16 cellular contexts compared by ENCODE assay signal in genomic region chr7:98372993-98373392, GRCh38. TPM values are rescaled to one million over a fixed set of nuclear protein-coding genes. Genes with fewer than 3 reads are reported as not detected.
DNase-seq lines count a peak whose midpoint lies in the region; ATAC-seq and TF ChIP-seq lines count a peak whose summit lies in the region.
"Had no signal": no experiment of that assay in that cellular context is flagged by ENCODE, and none has a peak within 500 bp of the region (broad histone marks: within the 10 kb centered on the region; RNA-seq: fewer than 3 reads in every experiment).

No MANE protein-coding gene starts in this region.

- no peaks in the 10 kb centered on the region for H3K27me3 Mint-ChIP-seq in glutamatergic neuron (ENCODE audit: unreplicated experiment)

- no peaks in the 10 kb centered on the region for H3K27me3 ChIP-seq in adrenal gland

- no peaks in the 10 kb centered on the region for H3K36me3 ChIP-seq in adrenal gland (replicated peaks in 1 of 2)
- H3K36me3 ChIP-seq: neutrophil had no signal

- ATAC-seq in HG03460 (IDR thresholded peaks at IDR 0.05; ENCODE audit: unreplicated experiment) = no peak
- ATAC-seq in GM21717 (IDR thresholded peaks at IDR 0.05; ENCODE audit: unreplicated experiment) = no peak

- no peaks in the 10 kb centered on the region for H3K36me3 Mint-ChIP-seq in glutamatergic neuron (ENCODE audit: unreplicated experiment)

- 94 to 100% (median 95%) methylated on average over 3 of the region's 3 CpGs for WGBS in adrenal gland, 4 donors

- intact Hi-C loops in adrenal gland (cut with DNase I) = no loop called here

- H3K4me1 Mint-ChIP-seq in glutamatergic neuron (ENCODE audit: low read depth, unreplicated experiment) = peaks cover 6% of the 10 kb centered on the region

- peaks cover 4 to 6% of the 10 kb centered on the region in 2 donors for H3K4me1 ChIP-seq in adrenal gland (replicated peaks in 1 of 2)

- H3K9me3 Mint-ChIP-seq in glutamatergic neuron (ENCODE audit: unreplicated experiment) = peaks cover 4% of the 10 kb centered on the region
- H3K9me3 Mint-ChIP-seq: H9 had no signal

- H3K27ac Mint-ChIP-seq in glutamatergic neuron (ENCODE audit: unreplicated experiment) = peak overlapping the region; percentile 43

- no peak overlapping the region for H3K4me3 Mint-ChIP-seq in glutamatergic neuron (ENCODE audit: unreplicated experiment)
- H3K4me3 Mint-ChIP-seq: H9 had no signal

- H3K9me3 ChIP-seq in adrenal gland (replicated peaks in 1 of 3) = no peaks in the 10 kb centered on the region
- H3K9me3 ChIP-seq: neutrophil had no signal

- no peak for TF ChIP-seq POLR2A in adrenal gland (IDR thresholded peaks at IDR 0.05)

- no peak overlapping the region for H3K27ac ChIP-seq in adrenal gland
- H3K27ac ChIP-seq: neutrophil had no signal

- no peak for TF ChIP-seq CTCF in AG10803 (conservative IDR thresholded peaks at IDR 0.05; ENCODE audit: low read length)
- TF ChIP-seq CTCF in adrenal gland (IDR thresholded peaks at IDR 0.05) = no peak
- no peak for TF ChIP-seq CTCF in glutamatergic neuron (IDR thresholded peaks at IDR 0.05; ENCODE audit: partially characterized antibody, unreplicated experiment)

- no peak overlapping the region for H3K4me3 ChIP-seq in AG10803 (ENCODE audit: low read length)
- no peak overlapping the region for H3K4me3 ChIP-seq in adrenal gland

- DNase-seq in AG10803 (ENCODE audit: low read depth) = peak; percentile 89
- DNase-seq in NCI-H2029 (lab: John Stamatoyannopoulos, UW) = peak; percentile 46
- DNase-seq in adrenal gland = peak in 4 of 7 donors; percentile 30 to 64 (median 48)
- DNase-seq in glutamatergic neuron = no peak
- no peak for DNase-seq in NCI-H748 treated with DMSO at 0.1 percent for 48 hours (lab: John Stamatoyannopoulos, UW)
- no peak for DNase-seq in NOMO-1 (lab: John Stamatoyannopoulos, UW; ENCODE audit: unreplicated experiment in 2 of 2)
- DNase-seq: activated CD8-positive, alpha-beta memory T cell treated with anti-CD3 and anti-CD28 coated beads, Interleukin-2, amount 50 U/mL, for 48 hours; AML-193; H9; islet precursor cell; NK-92 treated with Interleukin-12 subunit alpha and Interleukin-12 subunit beta, amount 100 ng/mL, for 24 hours; stimulated activated naive CD4-positive, alpha-beta T cell; T-helper 9 cell had no signal

RNA-seq across cellular contexts. Expression of gene BAIAP2L1, which starts 27.9 kb away (rescaled TPM):
- 10 to 100 TPM; 16.9 to 37.5 (median 24.1) TPM for total RNA-seq in adrenal gland
- 10 to 100 TPM; 21.8 to 49.0 (median 23.1) TPM for polyA plus RNA-seq in adrenal gland
- 0.66 TPM for total RNA-seq in glutamatergic neuron (ENCODE audit: unreplicated experiment)

Comparison
In these comparisons a context has a peak if more than half of its experiments do, and no peak if none do; other contexts are left out.
1. DNase-seq: peak in AG10803 (single experiment), NCI-H2029 (single experiment) and adrenal gland (4 of 7); none in glutamatergic neuron (single experiment), NCI-H748 treated with DMSO at 0.1 percent for 48 hours (single experiment) and NOMO-1 (0 of 2).
2. RNA of gene BAIAP2L1, which starts 27.9 kb away (total RNA-seq): 16.9 to 37.5 TPM in adrenal gland; 0.66 TPM in glutamatergic neuron (single experiment); every median in the first group is over 10 times any median in the second.